ENCODE assay signal across 10 cellular contexts in the genomic region with DNA sequence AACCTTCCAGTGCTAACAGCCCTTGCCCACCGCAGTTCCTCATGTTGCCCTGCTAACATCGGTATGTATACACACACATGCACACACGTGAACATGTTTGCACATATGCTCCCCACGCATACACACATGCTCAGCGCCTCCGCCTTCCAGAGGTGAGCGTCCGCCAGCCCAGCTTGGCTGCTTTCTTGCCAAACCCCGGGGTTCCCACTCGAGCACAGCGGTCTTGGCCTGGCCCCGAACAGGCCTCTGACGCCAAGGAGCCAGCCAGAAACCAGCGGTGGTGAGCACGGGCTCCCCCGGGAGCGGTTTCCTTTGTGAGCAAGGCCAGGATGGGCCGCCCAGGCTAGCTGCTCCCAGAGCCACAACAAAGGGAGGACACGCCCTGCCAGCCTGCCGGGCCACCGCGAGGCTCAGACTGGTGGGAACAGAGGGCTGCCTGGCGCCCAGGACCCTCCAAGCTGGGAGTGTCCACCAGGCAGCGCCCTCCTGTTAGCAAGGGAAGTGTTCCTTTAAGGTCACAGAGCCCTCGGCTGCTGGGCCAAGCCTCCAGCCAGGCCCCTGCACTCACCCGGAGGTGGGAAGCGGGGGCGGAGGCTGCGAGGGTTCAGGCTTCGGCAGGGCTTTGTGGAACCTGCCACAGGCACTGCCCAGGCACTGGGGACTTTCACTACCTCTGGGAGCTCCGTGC.
DNase-seq lines count a peak whose midpoint lies in the region; ATAC-seq and TF ChIP-seq lines count a peak whose summit lies in the region.
"Had no signal": no experiment of that assay in that cellular context is flagged by ENCODE, and none has a peak within 500 bp of the region (broad histone marks: within the 10 kb centered on the region; RNA-seq: fewer than 3 reads in every experiment).

No MANE protein-coding gene starts in this region.

- TF ChIP-seq CTCF in progenitor cell of endocrine pancreas (IDR thresholded peaks at IDR 0.05; ENCODE audit: unreplicated experiment): no peak

- peaks cover 3% of the 10 kb centered on the region for H3K27me3 Mint-ChIP-seq in progenitor cell of endocrine pancreas

- H3K9me3 Mint-ChIP-seq in progenitor cell of endocrine pancreas (ENCODE audit: low read depth): no peaks in the 10 kb centered on the region
- H3K9me3 Mint-ChIP-seq: naive thymus-derived CD8-positive, alpha-beta T cell; T-helper 1 cell treated with Interleukin-12 subunit alpha and Interleukin-12 subunit beta and Interleukin-4 antibody, amounts not matched to agents 30 μg/mL and 1 μg/mL, for 36 hours had no signal

- no peak overlapping the region for H3K4me3 Mint-ChIP-seq in progenitor cell of endocrine pancreas (ENCODE audit: low read depth)
- H3K4me3 Mint-ChIP-seq: naive thymus-derived CD8-positive, alpha-beta T cell; T-helper 1 cell treated with Interleukin-12 subunit alpha and Interleukin-12 subunit beta and Interleukin-4 antibody, amounts not matched to agents 30 μg/mL and 1 μg/mL, for 36 hours had no signal

- no peaks in the 10 kb centered on the region for H3K4me1 Mint-ChIP-seq in progenitor cell of endocrine pancreas (ENCODE audit: low read depth)
- H3K4me1 Mint-ChIP-seq: naive thymus-derived CD8-positive, alpha-beta T cell had no signal

- no peak for ATAC-seq in HG03432 (IDR thresholded peaks at IDR 0.05; ENCODE audit: unreplicated experiment)
- ATAC-seq: naive thymus-derived CD8-positive, alpha-beta T cell had no signal

- no peaks in the 10 kb centered on the region for H3K36me3 Mint-ChIP-seq in progenitor cell of endocrine pancreas (ENCODE audit: insufficient read depth)
- H3K36me3 Mint-ChIP-seq: naive thymus-derived CD8-positive, alpha-beta T cell had no signal

- DNase-seq in ELF-1 (ENCODE audit: low read depth, low spot score): peak; percentile 90
- peak; percentile 45 for DNase-seq in RPMI7951 (ENCODE audit: low read depth)
- DNase-seq in glomerular visceral epithelial cell (ENCODE audit: extremely low spot score): peak; percentile 25
- DNase-seq in progenitor cell of endocrine pancreas (ENCODE audit: low spot score, unreplicated experiment): no peak
- no peak for DNase-seq in NCI-H226
- no peak for DNase-seq in stimulated activated naive CD4-positive, alpha-beta T cell (lab: John Stamatoyannopoulos, UW)
- DNase-seq in activated effector memory CD4-positive, alpha-beta T cell treated with Interleukin-2 at 50 U/mL for 16 hours: no peak
- DNase-seq: naive thymus-derived CD8-positive, alpha-beta T cell had no signal

- H3K27ac Mint-ChIP-seq in progenitor cell of endocrine pancreas: peak overlapping the region; percentile 7
- H3K27ac Mint-ChIP-seq: T-helper 1 cell treated with Interleukin-12 subunit alpha and Interleukin-12 subunit beta and Interleukin-4 antibody, amounts not matched to agents 30 μg/mL and 1 μg/mL, for 36 hours had no signal

Comparison
In these comparisons a context has a peak if more than half of its experiments do, and no peak if none do; other contexts are left out.
1. DNase-seq: peak in ELF-1 (single experiment), RPMI7951 (single experiment) and glomerular visceral epithelial cell (single experiment); none in progenitor cell of endocrine pancreas (single experiment), NCI-H226 (single experiment), stimulated activated naive CD4-positive, alpha-beta T cell (0 of 6) and activated effector memory CD4-positive, alpha-beta T cell treated with Interleukin-2 at 50 U/mL for 16 hours (single experiment).